Comparison of ENCODE assay signal across 22 cellular contexts in the genomic region with DNA sequence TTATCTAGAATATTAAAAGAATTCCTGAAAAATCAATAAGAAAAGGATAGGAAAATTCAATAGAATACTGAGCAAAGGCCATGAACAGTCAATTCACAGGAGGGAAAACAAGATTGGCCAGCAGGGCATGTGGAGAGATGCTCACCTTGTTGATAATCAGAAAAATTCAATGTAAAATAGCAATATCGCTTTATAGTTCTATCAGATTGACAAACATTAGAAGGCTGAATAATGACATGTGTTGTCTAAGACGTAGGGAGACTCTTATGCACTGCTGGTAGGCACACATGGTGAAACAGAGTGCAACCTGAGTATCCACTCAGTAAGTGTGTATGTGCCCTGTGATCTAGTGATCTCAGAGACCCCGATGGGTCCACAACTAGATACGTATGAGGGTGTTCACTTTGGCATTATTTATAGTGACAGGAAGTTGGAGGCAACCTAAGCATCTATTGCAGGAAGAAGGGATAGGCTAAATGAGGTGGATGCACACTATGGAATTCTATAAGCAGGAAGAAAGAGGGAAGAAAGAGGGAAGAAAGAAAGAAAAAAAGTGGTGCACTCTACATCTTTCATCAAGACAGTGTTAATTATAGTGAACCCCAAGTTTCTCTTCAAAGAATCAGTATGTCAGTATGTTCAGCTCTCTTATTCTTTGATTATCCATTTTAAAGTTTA. TPM values are rescaled to one million over a fixed set of nuclear protein-coding genes. Genes with fewer than 3 reads are reported as not detected.
"Had no signal": no experiment of that assay in that cellular context is flagged by ENCODE, and none has a peak within 500 bp of the region (broad histone marks: within the 10 kb centered on the region; RNA-seq: fewer than 3 reads in every experiment).

No MANE protein-coding gene starts in this region.

- FAIRE-seq: urothelium cell line had no signal

- H3K36me3 Mint-ChIP-seq: natural killer cell treated with Interleukin-12 subunit alpha and Interleukin-12 subunit beta and Interleukin-15 and Interleukin-18, amount 100 ng/mL, for 72 hours; stimulated activated naive B cell treated with anti-CD40 and anti-IgM and Interleukin-4, amounts not matched to agents 10 μg/mL and 1 μg/mL and 100 μg/mL, for 72 hours had no signal

- ATAC-seq: gastroesophageal sphincter; heart right ventricle; left lobe of liver; natural killer cell treated with Interleukin-12 subunit alpha and Interleukin-12 subunit beta and Interleukin-15 and Interleukin-18, amount 100 ng/mL, for 72 hours; stimulated activated naive B cell treated with anti-CD40 and anti-IgM and Interleukin-4, amounts not matched to agents 10 μg/mL and 1 μg/mL and 100 μg/mL, for 72 hours had no signal

- H3K4me3 ChIP-seq: adrenal gland, dorsolateral prefrontal cortex, gastroesophageal sphincter, heart right ventricle, mucosa of descending colon, right atrium auricular region, thyroid gland had no signal

- H3K27ac ChIP-seq: adrenal gland, dorsolateral prefrontal cortex, gastroesophageal sphincter, heart right ventricle, right atrium auricular region, thyroid gland had no signal

- H3K9me3 ChIP-seq: adrenal gland, gastroesophageal sphincter, mucosa of descending colon, thyroid gland had no signal

- DNase-seq: activated CD4-positive, alpha-beta T cell treated with anti-CD3 and anti-CD28 coated beads, Interleukin-2, amount 10 ng/mL, durations not matched to agents 24 days and 14 days; activated CD4-positive, CD25-positive, alpha-beta regulatory T cell; activated CD8-positive, alpha-beta memory T cell treated with anti-CD3 and anti-CD28 coated beads, Interleukin-2, amount 50 U/mL, for 48 hours; dorsolateral prefrontal cortex; heart right ventricle; stimulated activated CD4-positive, alpha-beta T cell treated with anti-CD3 and anti-CD28 coated beads, Interleukin-15, amount 100 ng/mL, for 24 hours; stimulated activated CD4-positive, alpha-beta T cell treated with anti-CD3 and anti-CD28 coated beads, Interleukin-4, amount 100 ng/mL, for 1 hour; stimulated activated naive B cell treated with anti-CD40 and anti-IgM and Interleukin-4, amounts not matched to agents 10 μg/mL and 1 μg/mL and 100 μg/mL, for 72 hours; thyroid gland had no signal

- H3K9me3 Mint-ChIP-seq: natural killer cell treated with Interleukin-12 subunit alpha and Interleukin-12 subunit beta and Interleukin-15 and Interleukin-18, amount 100 ng/mL, for 72 hours had no signal

- H3K27me3 ChIP-seq: adrenal gland, right atrium auricular region, thyroid gland had no signal

- H3K36me3 ChIP-seq: adrenal gland, gastroesophageal sphincter, heart right ventricle, right atrium auricular region, thyroid gland had no signal

- H3K27ac Mint-ChIP-seq: activated CD4-positive, alpha-beta T cell treated with anti-CD3 and anti-CD28 coated beads, Interleukin-2, amount 10 ng/mL, durations not matched to agents 24 days and 14 days; progenitor cell of endocrine pancreas; stimulated activated naive B cell treated with anti-CD40 and anti-IgM and Interleukin-4, amounts not matched to agents 10 μg/mL and 1 μg/mL and 100 μg/mL, for 72 hours; T-helper 2 cell treated with Interferon-gamma antibody and Interleukin-4, amounts not matched to agents 5 μg/mL and 100 μg/mL, for 36 hours had no signal

- H3K4me3 Mint-ChIP-seq: activated CD4-positive, alpha-beta T cell treated with anti-CD3 and anti-CD28 coated beads, Interleukin-2, amount 10 ng/mL, durations not matched to agents 24 days and 14 days; natural killer cell treated with Interleukin-12 subunit alpha and Interleukin-12 subunit beta and Interleukin-15 and Interleukin-18, amount 100 ng/mL, for 72 hours; stimulated activated naive B cell treated with anti-CD40 and anti-IgM and Interleukin-4, amounts not matched to agents 10 μg/mL and 1 μg/mL and 100 μg/mL, for 72 hours; T-helper 2 cell treated with Interferon-gamma antibody and Interleukin-4, amounts not matched to agents 5 μg/mL and 100 μg/mL, for 36 hours had no signal

RNA-seq across cellular contexts. Expression of a gene that starts 3.8 kb away (rescaled TPM):
- total RNA-seq: activated CD4-positive, alpha-beta T cell treated with anti-CD3 and anti-CD28 coated beads, Interleukin-2, amount 10 ng/mL, durations not matched to agents 24 days and 14 days; cardiac septum; gastroesophageal sphincter; heart right ventricle; left lobe of liver; lung microvascular endothelial cell; natural killer cell treated with Interleukin-12 subunit alpha and Interleukin-12 subunit beta and Interleukin-15 and Interleukin-18, amount 100 ng/mL, for 72 hours; right atrium auricular region; skeletal muscle tissue; thyroid gland had no signal
- polyA plus RNA-seq: esophagus had no signal

RNA-seq across cellular contexts. Expression of a gene that starts 23.2 kb away (rescaled TPM):
- total RNA-seq: activated CD4-positive, alpha-beta T cell treated with anti-CD3 and anti-CD28 coated beads, Interleukin-2, amount 10 ng/mL, durations not matched to agents 24 days and 14 days; natural killer cell treated with Interleukin-12 subunit alpha and Interleukin-12 subunit beta and Interleukin-15 and Interleukin-18, amount 100 ng/mL, for 72 hours; progenitor cell of endocrine pancreas had no signal
